In the genomic region with DNA sequence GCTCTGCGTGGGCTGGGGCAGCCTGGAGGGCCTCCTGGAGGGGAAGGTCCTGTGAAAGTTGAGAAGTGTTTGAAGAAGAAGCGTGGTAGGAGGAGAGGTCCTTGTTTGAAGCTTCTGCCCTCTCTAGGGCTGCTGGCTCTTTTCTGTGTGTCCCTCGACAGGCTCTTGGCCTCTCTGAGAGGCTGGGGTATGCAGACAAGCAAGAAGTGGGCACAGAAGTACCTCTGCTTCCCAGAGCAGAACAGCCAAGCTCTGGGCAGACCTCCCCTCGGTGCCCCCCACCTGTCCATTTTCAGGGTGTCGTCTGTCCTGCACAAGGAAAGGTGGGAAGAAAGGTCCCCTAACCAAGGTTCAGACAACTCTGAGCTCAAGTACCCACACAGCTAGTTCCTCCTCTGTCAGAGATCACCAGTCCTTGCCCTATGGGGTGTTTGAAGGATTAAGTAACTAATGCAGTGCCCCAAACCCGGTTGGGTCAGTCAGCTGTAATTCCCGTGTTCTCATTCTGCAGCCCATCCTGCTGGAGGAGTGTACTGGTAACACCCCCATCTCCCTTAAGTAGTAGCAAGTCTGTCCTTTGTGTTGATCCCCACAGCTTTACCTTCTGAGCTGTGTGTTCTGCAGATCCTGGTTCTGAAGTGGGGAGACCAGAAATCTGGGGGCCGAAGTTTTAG, we compare ENCODE assay signal across 8 cellular contexts. TPM values are rescaled to one million over a fixed set of nuclear protein-coding genes. Genes with fewer than 3 reads are reported as not detected.
A peak's percentile ranks its signal among the peaks of the same experiment; 100 is the strongest.
DNase-seq lines count a peak whose midpoint lies in the region; ATAC-seq and TF ChIP-seq lines count a peak whose summit lies in the region.

No MANE protein-coding gene starts in this region.

- no peaks in the 10 kb centered on the region for H3K9me3 Mint-ChIP-seq in activated CD8-positive, alpha-beta memory T cell treated with anti-CD3 and anti-CD28 coated beads, Interleukin-2, amount 10 ng/mL, durations not matched to agents 7 days and 5 days (ENCODE audit: low read depth)

- peak overlapping the region; percentile 98 for H3K27ac Mint-ChIP-seq in activated CD8-positive, alpha-beta memory T cell treated with anti-CD3 and anti-CD28 coated beads, Interleukin-2, amount 10 ng/mL, durations not matched to agents 7 days and 5 days

- H3K27me3 Mint-ChIP-seq in activated CD8-positive, alpha-beta memory T cell treated with anti-CD3 and anti-CD28 coated beads, Interleukin-2, amount 10 ng/mL, durations not matched to agents 7 days and 5 days, result no peaks in the 10 kb centered on the region

- H3K4me3 ChIP-seq in RWPE2 (ENCODE audit: severe bottlenecking) (no peak overlapping the region), fibroblast of lung (replicated peaks in 1 of 4; ENCODE audit: control extremely low read depth in 1 of 4, insufficient read depth in 1 of 4, low read depth in 3 of 4, low read length in 4 of 4) (no peak overlapping the region), subcutaneous abdominal adipose tissue (ENCODE audit: low read depth in 1 of 5, low read length in 5 of 5) (peak overlapping the region in 4 of 5 donors; percentile 8 to 38 (median 22)), WERI-Rb-1 (ENCODE audit: low read depth, low read length) (no peak overlapping the region)

- TF ChIP-seq CTCF in RWPE2 (IDR thresholded peaks at IDR 0.05; ENCODE audit: poor library complexity, severe bottlenecking) (no peak), fibroblast of lung (conservative IDR thresholded peaks at IDR 0.05 in 1 of 2, IDR thresholded peaks at IDR 0.05 in 1 of 2; ENCODE audit: low read depth in 1 of 2, low read length in 2 of 2) (no peak), WERI-Rb-1 (IDR thresholded peaks at IDR 0.05; ENCODE audit: low read depth, low read length) (no peak)

- no peaks in the 10 kb centered on the region for H3K9me3 ChIP-seq in RWPE2 (ENCODE audit: severe bottlenecking)
- H3K9me3 ChIP-seq in fibroblast of lung (ENCODE audit: control insufficient read depth, insufficient read depth, low read depth, low read length), result no peaks in the 10 kb centered on the region
- H3K9me3 ChIP-seq in subcutaneous abdominal adipose tissue (ENCODE audit: control insufficient read depth in 5 of 5, low read length in 5 of 5), result no peaks in the 10 kb centered on the region
- H3K9me3 ChIP-seq in WERI-Rb-1 (ENCODE audit: severe bottlenecking), result no peaks in the 10 kb centered on the region

- peak overlapping the region; percentile 36 for H3K27ac ChIP-seq in RWPE2 (ENCODE audit: poor library complexity, severe bottlenecking)
- H3K27ac ChIP-seq in fibroblast of lung (ENCODE audit: insufficient read depth, low read length), result peak overlapping the region; percentile 45
- no peak overlapping the region for H3K27ac ChIP-seq in subcutaneous abdominal adipose tissue (ENCODE audit: low read depth, low read length)
- no peak overlapping the region for H3K27ac ChIP-seq in WERI-Rb-1

- H2AFZ ChIP-seq in fibroblast of lung (ENCODE audit: low read length), result no peak overlapping the region

- H3K36me3 ChIP-seq in RWPE2 (ENCODE audit: low read depth) (peaks cover 31% of the 10 kb centered on the region), fibroblast of lung (ENCODE audit: control insufficient read depth, insufficient read depth, low read length) (no peaks in the 10 kb centered on the region), subcutaneous abdominal adipose tissue (ENCODE audit: control insufficient read depth in 5 of 5, insufficient read depth in 5 of 5, low read length in 5 of 5) (peaks cover 0 to 2% (median 0%) of the 10 kb centered on the region in 5 donors), WERI-Rb-1 (peaks cover 44% of the 10 kb centered on the region)

- peak; percentile 0 for ATAC-seq in activated CD8-positive, alpha-beta memory T cell treated with anti-CD3 and anti-CD28 coated beads, Interleukin-2, amount 10 ng/mL, durations not matched to agents 7 days and 5 days
- ATAC-seq in RWPE2 (ENCODE audit: low read depth), result no peak
- no peak for ATAC-seq in HG02588 (IDR thresholded peaks at IDR 0.05; ENCODE audit: unreplicated experiment)

- H3K4me1 ChIP-seq in RWPE2 (ENCODE audit: insufficient read depth, poor library complexity, severe bottlenecking) (peaks cover 51% of the 10 kb centered on the region), fibroblast of lung (ENCODE audit: control insufficient read depth, extremely low read depth, insufficient read depth, low read length) (peaks cover 69% of the 10 kb centered on the region), subcutaneous abdominal adipose tissue (ENCODE audit: control insufficient read depth in 5 of 5, insufficient read depth in 5 of 5, low read length in 5 of 5) (peaks cover 33 to 99% (median 97%) of the 10 kb centered on the region in 5 donors)

- peaks cover 83% of the 10 kb centered on the region for H3K79me2 ChIP-seq in fibroblast of lung (ENCODE audit: control insufficient read depth, insufficient read depth, low read length)

- H3K9ac ChIP-seq in fibroblast of lung (ENCODE audit: insufficient read depth, low read length), result no peak overlapping the region
- H3K9ac ChIP-seq in subcutaneous abdominal adipose tissue (ENCODE audit: low read length in 5 of 5), result no peak overlapping the region

- CTCF ChIA-PET in activated CD8-positive, alpha-beta memory T cell treated with anti-CD3 and anti-CD28 coated beads, Interleukin-2, amount 10 ng/mL, durations not matched to agents 7 days and 5 days (lab: Charles Lee), result interaction anchor here (0.8 to 25.9 kb wide), 24 partner anchors 2 to 388 kb away, joined by 3 to 1355 read pairs (median 5); a partner anchor contains a TSS

- DNase-seq in activated CD8-positive, alpha-beta memory T cell treated with anti-CD3 and anti-CD28 coated beads, Interleukin-2, amount 10 ng/mL, durations not matched to agents 7 days and 5 days, result no peak
- DNase-seq in activated CD8-positive, alpha-beta memory T cell treated with anti-CD3 and anti-CD28 coated beads for 24 hours, result no peak
- DNase-seq in RWPE2 (ENCODE audit: low spot score) (no peak), fibroblast of lung (ENCODE audit: low read depth in 2 of 2) (no peak), pons (ENCODE audit: low spot score) (no peak), WERI-Rb-1 (no peak)

- no peaks in the 10 kb centered on the region for H4K20me1 ChIP-seq in fibroblast of lung (ENCODE audit: control insufficient read depth, extremely low read depth, insufficient read depth, low read length)

- peak overlapping the region; percentile 79 for H3K4me3 Mint-ChIP-seq in activated CD8-positive, alpha-beta memory T cell treated with anti-CD3 and anti-CD28 coated beads, Interleukin-2, amount 10 ng/mL, durations not matched to agents 7 days and 5 days

- no peak overlapping the region for H3K4me2 ChIP-seq in fibroblast of lung (ENCODE audit: extremely low read depth, insufficient read depth, low read length)

- H3K36me3 Mint-ChIP-seq in activated CD8-positive, alpha-beta memory T cell treated with anti-CD3 and anti-CD28 coated beads, Interleukin-2, amount 10 ng/mL, durations not matched to agents 7 days and 5 days, result peaks cover 61% of the 10 kb centered on the region

- H3K27me3 ChIP-seq in RWPE2 (ENCODE audit: insufficient read depth, poor library complexity, severe bottlenecking) (no peaks in the 10 kb centered on the region), fibroblast of lung (ENCODE audit: control insufficient read depth, insufficient read depth, low read length) (no peaks in the 10 kb centered on the region), subcutaneous abdominal adipose tissue (ENCODE audit: control insufficient read depth in 5 of 5, insufficient read depth in 4 of 5, low read length in 5 of 5) (no peaks in the 10 kb centered on the region), WERI-Rb-1 (ENCODE audit: insufficient read depth, low read depth, severe bottlenecking) (no peaks in the 10 kb centered on the region)

- H3K4me1 Mint-ChIP-seq in activated CD8-positive, alpha-beta memory T cell treated with anti-CD3 and anti-CD28 coated beads, Interleukin-2, amount 10 ng/mL, durations not matched to agents 7 days and 5 days, result peaks cover 75% of the 10 kb centered on the region

RNA-seq across cellular contexts. Expression of a gene that starts 6.3 kb away (rescaled TPM):
- total RNA-seq in activated CD8-positive, alpha-beta memory T cell treated with anti-CD3 and anti-CD28 coated beads, Interleukin-2, amount 10 ng/mL, durations not matched to agents 7 days and 5 days, result 100 to 1,000 TPM; 349 to 369 TPM
- total RNA-seq in fibroblast of lung, result 16.2 and 22.0 TPM in 2 replicates
- 21.5 and 28.2 TPM in 2 replicates for polyA plus RNA-seq in fibroblast of lung
- 38.7 and 47.7 TPM in 2 replicates for polyA plus RNA-seq in fibroblast of lung (2012)
- 61.0 and 91.1 TPM in 2 replicates for polyA minus RNA-seq in fibroblast of lung (ENCODE audit: low replicate concordance)

RNA-seq across cellular contexts. Expression of a gene that starts 24.5 kb away (rescaled TPM):
- total RNA-seq in activated CD8-positive, alpha-beta memory T cell treated with anti-CD3 and anti-CD28 coated beads, Interleukin-2, amount 10 ng/mL, durations not matched to agents 7 days and 5 days, result not detected
- not detected in 2 replicates for total RNA-seq in fibroblast of lung
- not detected in 2 replicates for polyA plus RNA-seq in fibroblast of lung
- not detected in 2 replicates for polyA plus RNA-seq in fibroblast of lung (2012)
- not detected in 2 replicates for polyA minus RNA-seq in fibroblast of lung (ENCODE audit: low replicate concordance)

RNA-seq across cellular contexts. Expression of a gene that starts 38.2 kb away (rescaled TPM):
- total RNA-seq in activated CD8-positive, alpha-beta memory T cell treated with anti-CD3 and anti-CD28 coated beads, Interleukin-2, amount 10 ng/mL, durations not matched to agents 7 days and 5 days, result under 1 TPM in 1 of 2 experiments, not detected in 1; 0.35 TPM
- not detected in 2 replicates for total RNA-seq in fibroblast of lung
- polyA plus RNA-seq in fibroblast of lung, result not detected in 2 replicates
- not detected in 2 replicates for polyA plus RNA-seq in fibroblast of lung (2012)
- polyA minus RNA-seq in fibroblast of lung (ENCODE audit: low replicate concordance), result not detected in 2 replicates

RNA-seq across cellular contexts. Expression of a gene that starts 39.5 kb away (rescaled TPM):
- total RNA-seq in activated CD8-positive, alpha-beta memory T cell treated with anti-CD3 and anti-CD28 coated beads, Interleukin-2, amount 10 ng/mL, durations not matched to agents 7 days and 5 days, result not detected
- total RNA-seq in fibroblast of lung, result not detected in 2 replicates
- not detected in 2 replicates for polyA plus RNA-seq in fibroblast of lung
- polyA plus RNA-seq in fibroblast of lung (2012), result not detected in 2 replicates
- not detected in 2 replicates for polyA minus RNA-seq in fibroblast of lung (ENCODE audit: low replicate concordance)

RNA-seq across cellular contexts. Expression of a gene that starts 54.8 kb away (rescaled TPM):
- total RNA-seq in activated CD8-positive, alpha-beta memory T cell treated with anti-CD3 and anti-CD28 coated beads, Interleukin-2, amount 10 ng/mL, durations not matched to agents 7 days and 5 days, result 10 to 100 TPM; 48.5 to 58.6 TPM
- total RNA-seq in fibroblast of lung, result 8.8 and 11.8 TPM in 2 replicates
- polyA plus RNA-seq in fibroblast of lung, result 11.4 and 14.6 TPM in 2 replicates
- 8.5 and 24.2 TPM in 2 replicates for polyA plus RNA-seq in fibroblast of lung (2012)
- polyA minus RNA-seq in fibroblast of lung (ENCODE audit: low replicate concordance), result 16.7 and 51.2 TPM in 2 replicates

Comparison
In these comparisons a context has a peak if more than half of its experiments do, and no peak if none do; other contexts are left out.
1. H3K27ac ChIP-seq: peak in RWPE2 (single experiment) and fibroblast of lung (single experiment); none in subcutaneous abdominal adipose tissue (single experiment) and WERI-Rb-1 (single experiment).
2. H3K4me3 ChIP-seq: peak in subcutaneous abdominal adipose tissue (4 of 5); none in RWPE2 (single experiment), fibroblast of lung (0 of 4) and WERI-Rb-1 (single experiment).
3. RNA of a gene that starts 6.3 kb away (total RNA-seq): 349 to 369 TPM in activated CD8-positive, alpha-beta memory T cell treated with anti-CD3 and anti-CD28 coated beads, Interleukin-2, amount 10 ng/mL, durations not matched to agents 7 days and 5 days; 16.2 to 22.0 TPM in fibroblast of lung; every median in the first group is over 10 times any median in the second.